In the genomic region with DNA sequence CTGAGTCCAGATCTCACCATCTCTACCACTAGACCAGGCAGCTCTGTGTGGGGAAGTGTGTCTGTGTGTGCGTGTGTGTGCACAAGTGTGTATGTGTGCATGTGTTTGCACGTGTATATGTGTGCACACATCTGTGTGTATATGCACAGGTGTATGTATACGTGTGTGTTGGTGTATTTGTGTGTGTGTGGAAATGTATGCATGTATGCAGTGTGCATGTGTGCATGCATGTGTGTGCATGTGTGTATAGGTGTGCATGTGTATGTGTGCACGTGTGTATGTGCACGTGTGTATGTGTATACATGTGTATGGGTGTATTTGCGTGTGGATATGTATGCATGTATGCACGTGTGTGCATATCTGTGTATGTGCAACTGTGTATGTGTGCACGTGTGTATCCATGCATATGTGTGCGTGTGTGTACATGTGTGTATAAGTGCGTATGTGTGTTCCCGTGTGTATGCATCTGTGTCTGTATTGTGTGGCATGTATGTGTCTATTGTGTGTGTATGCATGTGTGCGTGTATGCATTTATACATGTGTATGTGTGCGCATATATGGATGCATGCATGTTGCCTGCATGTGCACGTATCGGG, we compare ENCODE assay signal across 1 cellular context.
TF ChIP-seq lines count a peak whose summit lies in the region.

No MANE protein-coding gene starts in this region.

TF ChIP-seq in H1, 55 proteins besides CTCF, POLR2A, EP300 and RAD21:
- TF ChIP-seq RBBP5 (IDR thresholded peaks at IDR 0.05; ENCODE audit: borderline replicate concordance, low read depth, low read length): no peak
- TF ChIP-seq TEAD4 (IDR thresholded peaks at IDR 0.05; ENCODE audit: low read depth, low read length): no peak
- TF ChIP-seq RNF2 (IDR thresholded peaks at IDR 0.05; ENCODE audit: borderline replicate concordance, low read depth, low read length, missing control alignments, poor library complexity, severe bottlenecking): no peak
- no peak for TF ChIP-seq SIRT6 (IDR thresholded peaks at IDR 0.05; ENCODE audit: low read length)
- no peak; the same call in 1 of the 2 replicates for TF ChIP-seq SUZ12 (IDR thresholded peaks at IDR 0.05; ENCODE audit: low read length)
